1 cellular context compared by ENCODE assay signal in genomic region chr1:228150458-228151169, GRCh38.
TF ChIP-seq lines count a peak whose summit lies in the region.

No MANE protein-coding gene starts in this region.

TF ChIP-seq in H1, 55 proteins besides CTCF, POLR2A, EP300 and RAD21 (continued from another document):
- TF ChIP-seq GTF2F1 (IDR thresholded peaks at IDR 0.05; ENCODE audit: borderline replicate concordance, low read depth, low read length) (no peak), PHF8 (conservative IDR thresholded peaks at IDR 0.05; ENCODE audit: low read depth, low read length) (no peak), ASH2L (IDR thresholded peaks at IDR 0.05; ENCODE audit: low read length) (no peak), SIRT6 (IDR thresholded peaks at IDR 0.05; ENCODE audit: low read length) (no peak)
